ENCODE assay signal across 13 cellular contexts in genomic region chr16:75248536-75249380, GRCh38. TPM values are rescaled to one million over a fixed set of nuclear protein-coding genes. Genes with fewer than 3 reads are reported as not detected.
DNase-seq lines count a peak whose midpoint lies in the region; ATAC-seq, FAIRE-seq and TF ChIP-seq lines count a peak whose summit lies in the region.
"Had no signal": no experiment of that assay in that cellular context is flagged by ENCODE, and none has a peak within 500 bp of the region (broad histone marks: within the 10 kb centered on the region; RNA-seq: fewer than 3 reads in every experiment).

No MANE protein-coding gene starts in this region.

- H3K4me1 ChIP-seq in ES-I3 (ENCODE audit: insufficient read depth, low read length) (peaks cover 72% of the 10 kb centered on the region), mammary epithelial cell (ENCODE audit: insufficient read depth, low read length) (peaks cover 85% of the 10 kb centered on the region), HepG2 (ENCODE audit: insufficient read depth, low read length) (peaks cover 83% of the 10 kb centered on the region), small intestine (ENCODE audit: control insufficient read depth in 2 of 2, insufficient read depth in 1 of 2, low read depth in 1 of 2, low read length in 1 of 2) (peaks cover 0 to 15% of the 10 kb centered on the region in 2 donors)

- BruUV-seq in mammary epithelial cell (replicated peaks; lab: Mats Ljungman, UMichigan) = no TSS peak
- no TSS peak for BruUV-seq in HepG2 (replicated peaks; lab: Mats Ljungman, UMichigan)

- TF ChIP-seq CTCF in mammary epithelial cell (conservative IDR thresholded peaks at IDR 0.05 in 1 of 2, IDR thresholded peaks at IDR 0.05 in 1 of 2; ENCODE audit: extremely low read depth in 1 of 2, insufficient read depth in 1 of 2, low read depth in 1 of 2, low read length in 2 of 2) (no peak), HepG2 (CRISPR knock-in tag; IDR thresholded peaks at IDR 0.05) (no peak)

- H3K27me3 ChIP-seq in mammary epithelial cell (ENCODE audit: insufficient read depth, low read length) (no peaks in the 10 kb centered on the region), HepG2 (ENCODE audit: control insufficient read depth in 1 of 2, insufficient read depth in 2 of 2, low read length in 2 of 2) (no peaks in the 10 kb centered on the region; a peak in 1 of 5 replicates), small intestine (ENCODE audit: control insufficient read depth in 2 of 2, insufficient read depth in 2 of 2, low read length in 2 of 2) (no peaks in the 10 kb centered on the region)

- ATAC-seq in HepG2 (no peak), GM21390 (IDR thresholded peaks at IDR 0.05; ENCODE audit: unreplicated experiment) (no peak), GM21825 (IDR thresholded peaks at IDR 0.05; ENCODE audit: unreplicated experiment) (no peak), HG03039 (IDR thresholded peaks at IDR 0.05; ENCODE audit: unreplicated experiment) (no peak)

- CTCF ChIA-PET in mammary epithelial cell (lab: Charles Lee; ENCODE audit: low non-redundant PET) (no interaction called here), HepG2 (lab: Yijun Ruan, JAX; ENCODE audit: low intra/inter-chr PET ratio, low total read pairs) (no interaction called here)

- FAIRE-seq in HepG2 (lab: Jason Lieb, UNC) = no peak
- FAIRE-seq in small intestine (lab: Jason Lieb, UNC) = no peak

- no peaks in the 10 kb centered on the region for H4K20me1 ChIP-seq in mammary epithelial cell (ENCODE audit: insufficient read depth, low read length)
- H4K20me1 ChIP-seq in HepG2 (ENCODE audit: insufficient read depth, low read length) = peaks cover 34% of the 10 kb centered on the region

- in situ Hi-C loops in mammary epithelial cell (cut with MboI; ENCODE audit: low sequenced_read_pairs in 2 of 2) (loop anchor here in 1 of 2 donors (5.0 kb wide), 1 partner anchor 139 kb away; no protein-coding TSS in a partner anchor), HepG2 (cut with HindIII; ENCODE audit: extremely low pct_ligation_motif_present, low pct_unique_long_range_greater_than_20kb) (no loop called here)

- TF ChIP-seq EP300 in HepG2 (IDR thresholded peaks at IDR 0.05; ENCODE audit: low read depth in 2 of 2, low read length in 2 of 2) (no peak), HepG2 (CRISPR knock-in tag; IDR thresholded peaks at IDR 0.05; ENCODE audit: borderline replicate concordance) (no peak)

- peaks cover 96% of the 10 kb centered on the region for H3K79me2 ChIP-seq in mammary epithelial cell (ENCODE audit: insufficient read depth, low read length)
- peaks cover 88% of the 10 kb centered on the region for H3K79me2 ChIP-seq in HepG2 (ENCODE audit: insufficient read depth, low read length)

- peak overlapping the region; percentile 93 for H3K4me2 ChIP-seq in mammary epithelial cell (ENCODE audit: insufficient read depth, low read depth, low read length)
- peak overlapping the region; percentile 84 for H3K4me2 ChIP-seq in HepG2 (ENCODE audit: low read depth, low read length)

- H3K9ac ChIP-seq in ES-I3 (ENCODE audit: low read depth, low read length) (peak overlapping the region; percentile 77; the same call in 1 of the 2 replicates), mammary epithelial cell (ENCODE audit: insufficient read depth, low read length) (no peak overlapping the region), HepG2 (ENCODE audit: insufficient read depth, low read depth, low read length) (peak overlapping the region; percentile 99)

- no peak for DNase-seq in mammary epithelial cell
- DNase-seq in HepG2 (ENCODE audit: low spot score) = no peak
- no peak for DNase-seq in small intestine
- no peak for DNase-seq in activated naive CD4-positive, alpha-beta T cell treated with Interleukin-2 at 50 U/mL for 16 hours
- DNase-seq: activated CD4-positive, alpha-beta memory T cell treated with anti-CD3 and anti-CD28 coated beads, Interleukin-2, amount 10 ng/mL, durations not matched to agents 7 days and 5 days; NCI-H1694 had no signal

- H3K4me3 ChIP-seq in mammary epithelial cell (replicated peaks in 1 of 3; ENCODE audit: insufficient read depth in 1 of 3, low read depth in 2 of 3, low read length in 3 of 3) = peak overlapping the region in 1 of 3 experiments; percentile 11
- peak overlapping the region; percentile 76 to 87 (median 86); a peak in 4 of 6 replicates for H3K4me3 ChIP-seq in HepG2 (replicated peaks in 1 of 3; ENCODE audit: insufficient read depth in 1 of 3, low read depth in 2 of 3, low read length in 3 of 3)
- peak overlapping the region in 1 of 2 donors; percentile 86 for H3K4me3 ChIP-seq in small intestine (ENCODE audit: low read depth in 1 of 2, low read length in 2 of 2)

- no peak for TF ChIP-seq RAD21 in HepG2 (CRISPR knock-in tag; IDR thresholded peaks at IDR 0.05)

- H3K9me3 ChIP-seq in ES-I3 (ENCODE audit: control insufficient read depth, insufficient read depth, low read length) (no peaks in the 10 kb centered on the region), mammary epithelial cell (replicated peaks; ENCODE audit: insufficient read depth, low read length) (no peaks in the 10 kb centered on the region), HepG2 (ENCODE audit: low read length) (no peaks in the 10 kb centered on the region), small intestine (ENCODE audit: control insufficient read depth, low read depth) (no peaks in the 10 kb centered on the region)

- intact Hi-C loops in mammary epithelial cell (cut with micrococcal nuclease) = no loop called here
- intact Hi-C loops in HepG2 (cut with micrococcal nuclease; ENCODE audit: unreplicated experiment) = loop anchor here (5.0 kb wide), 1 partner anchor 251 kb away; the partner anchor contains the start of gene ZNRF1

- H3K36me3 ChIP-seq in ES-I3 (ENCODE audit: insufficient read depth, low read length) (no peaks in the 10 kb centered on the region; the same call in 1 of the 2 replicates), mammary epithelial cell (ENCODE audit: insufficient read depth, low read length) (peaks cover 4% of the 10 kb centered on the region), HepG2 (replicated peaks in 1 of 2; ENCODE audit: control insufficient read depth in 1 of 2, insufficient read depth in 2 of 2, low read length in 2 of 2) (peaks cover 2 to 3% of the 10 kb centered on the region in 2 experiments; a peak in 1 of 5 replicates), small intestine (ENCODE audit: control insufficient read depth in 2 of 2, insufficient read depth in 2 of 2, low read length in 2 of 2) (no peaks in the 10 kb centered on the region)

- POLR2A ChIA-PET in HepG2 (lab: Yijun Ruan, JAX) = interaction anchor here (1.0 to 14.7 kb wide), 5 partner anchors 10 to 60 kb away, joined by 3 to 312 read pairs (median 82); no protein-coding TSS in a partner anchor

- dilution Hi-C loops in mammary epithelial cell (cut with HindIII; ENCODE audit: low sequenced_read_pairs) = no loop called here

- no peak for TF ChIP-seq POLR2A in HepG2 (IDR thresholded peaks at IDR 0.05; ENCODE audit: insufficient read depth in 1 of 2, low read depth in 2 of 2, low read length in 2 of 2)

- H2AFZ ChIP-seq in mammary epithelial cell (ENCODE audit: low read depth, low read length) (no peak overlapping the region), HepG2 (ENCODE audit: low read length) (no peak overlapping the region)

- 41% methylated on average over 15 of the region's 17 CpGs for WGBS in mammary epithelial cell (ENCODE audit: low coverage, missing lambda C conversion rate)
- 83% methylated on average over 13 of the region's 17 CpGs for WGBS in HepG2 (ENCODE audit: low lambda C conversion rate)
- WGBS in small intestine, 3 donors = 63 to 72% (median 63%) methylated on average over 17 of the region's 17 CpGs

- peak overlapping the region; percentile 4 for H3K27ac ChIP-seq in mammary epithelial cell (ENCODE audit: insufficient read depth, low read depth, low read length)
- peak overlapping the region; percentile 97 for H3K27ac ChIP-seq in HepG2 (ENCODE audit: extremely low read length, insufficient read depth, low read length)
- H3K27ac ChIP-seq in small intestine (ENCODE audit: low read depth in 1 of 2, low read length in 1 of 2) = peak overlapping the region; percentile 94 to 97
- H3K27ac ChIP-seq: HL-60 had no signal

RNA-seq across cellular contexts. Expression of gene BCAR1, which starts 2.7 kb away (rescaled TPM):
- total RNA-seq in mammary epithelial cell (100 to 1,000 TPM in 1 of 2 donors, 10 to 100 TPM in 1; 58.0 to 103 TPM), HepG2 (2016; rRNA removed; fragmentation: Illumina TruSeq; extraction: Trizol) (35.9 and 48.1 TPM in 2 replicates)
- polyA plus RNA-seq in mammary epithelial cell (46.8 TPM), HepG2 (2011; rRNA removed) (51.7 and 57.8 TPM in 2 replicates), small intestine (100 to 1,000 TPM in 1 of 3 donors, 10 to 100 TPM in 2; 61.1 to 105 (median 94.2) TPM)
- polyA minus RNA-seq in mammary epithelial cell = 19.5 TPM
- 13.1 and 14.5 TPM in 2 replicates for total RNA-seq in HepG2 (2016; cell fraction: cytosol; rRNA removed; fragmentation: Illumina TruSeq; extraction: Trizol; ENCODE audit: low read depth)
- 33.1 and 51.1 TPM in 2 replicates for total RNA-seq in HepG2 (2016; cell fraction: insoluble cytoplasmic fraction; rRNA removed; fragmentation: Illumina TruSeq; extraction: Trizol)
- 38.7 and 43.1 TPM in 2 replicates for total RNA-seq in HepG2 (2016; cell fraction: membrane; rRNA removed; fragmentation: Illumina TruSeq; extraction: Trizol)
- total RNA-seq in HepG2 (2016; cell fraction: nucleus; rRNA removed; fragmentation: Illumina TruSeq; extraction: Trizol) = 38.1 and 45.0 TPM in 2 replicates
- 31.6 and 53.3 TPM in 2 replicates for polyA plus RNA-seq in HepG2 (2011; cell fraction: cytosol; rRNA removed)
- polyA plus RNA-seq in HepG2 (2011; cell fraction: nucleus; rRNA removed) = 202 and 242 TPM in 2 replicates
- 39.6 and 65.3 TPM in 2 replicates for polyA plus RNA-seq in HepG2 (2012)
- polyA plus RNA-seq in HepG2 (2016; cell fraction: cytosol; fragmentation: Illumina TruSeq; extraction: Trizol; ENCODE audit: low read depth) = 13.2 and 13.9 TPM in 2 replicates
- polyA plus RNA-seq in HepG2 (2016; cell fraction: insoluble cytoplasmic fraction; fragmentation: Illumina TruSeq; extraction: Trizol; ENCODE audit: low read depth) = 47.9 and 56.1 TPM in 2 replicates
- 24.5 and 27.8 TPM in 2 replicates for polyA plus RNA-seq in HepG2 (2016; cell fraction: membrane; fragmentation: Illumina TruSeq; extraction: Trizol; ENCODE audit: low read depth)
- polyA plus RNA-seq in HepG2 (2016; cell fraction: nucleus; fragmentation: Illumina TruSeq; extraction: Trizol; ENCODE audit: insufficient read depth, low read depth) = 68.9 and 74.0 TPM in 2 replicates
- polyA minus RNA-seq in HepG2 (2011; rRNA and poly(A)+ RNA removed; ENCODE audit: low replicate concordance) = 35.0 and 120 TPM in 2 replicates
- polyA minus RNA-seq in HepG2 (2011; cell fraction: cytosol; rRNA and poly(A)+ RNA removed) = 32.5 and 33.4 TPM in 2 replicates
- 77.6 and 107 TPM in 2 replicates for polyA minus RNA-seq in HepG2 (2011; cell fraction: nucleus; rRNA and poly(A)+ RNA removed)
- total RNA-seq: activated CD4-positive, alpha-beta memory T cell treated with anti-CD3 and anti-CD28 coated beads, Interleukin-2, amount 10 ng/mL, durations not matched to agents 7 days and 5 days had no signal

RNA-seq across cellular contexts. Expression of gene CTRB1, which starts 30.0 kb away (rescaled TPM):
- total RNA-seq in mammary epithelial cell = not detected
- polyA plus RNA-seq in mammary epithelial cell = not detected
- not detected for polyA minus RNA-seq in mammary epithelial cell
- not detected in 2 replicates for total RNA-seq in HepG2 (2016; rRNA removed; fragmentation: Illumina TruSeq; extraction: Trizol)
- not detected in 2 replicates for total RNA-seq in HepG2 (2016; cell fraction: cytosol; rRNA removed; fragmentation: Illumina TruSeq; extraction: Trizol; ENCODE audit: low read depth)
- total RNA-seq in HepG2 (2016; cell fraction: insoluble cytoplasmic fraction; rRNA removed; fragmentation: Illumina TruSeq; extraction: Trizol) = not detected in 2 replicates
- total RNA-seq in HepG2 (2016; cell fraction: membrane; rRNA removed; fragmentation: Illumina TruSeq; extraction: Trizol) = not detected in 2 replicates
- total RNA-seq in HepG2 (2016; cell fraction: nucleus; rRNA removed; fragmentation: Illumina TruSeq; extraction: Trizol) = not detected in 2 replicates
- polyA plus RNA-seq in HepG2 (2011; rRNA removed) = 0.55 TPM in 1 of 2 replicates, not detected in the other
- 0.13 and 0.14 TPM in 2 replicates for polyA plus RNA-seq in HepG2 (2011; cell fraction: cytosol; rRNA removed)
- polyA plus RNA-seq in HepG2 (2011; cell fraction: nucleus; rRNA removed) = 0.47 TPM in 1 of 2 replicates, not detected in the other
- not detected in 2 replicates for polyA plus RNA-seq in HepG2 (2012)
- not detected in 2 replicates for polyA plus RNA-seq in HepG2 (2016; cell fraction: cytosol; fragmentation: Illumina TruSeq; extraction: Trizol; ENCODE audit: low read depth)
- not detected in 2 replicates for polyA plus RNA-seq in HepG2 (2016; cell fraction: insoluble cytoplasmic fraction; fragmentation: Illumina TruSeq; extraction: Trizol; ENCODE audit: low read depth)
- not detected in 2 replicates for polyA plus RNA-seq in HepG2 (2016; cell fraction: membrane; fragmentation: Illumina TruSeq; extraction: Trizol; ENCODE audit: low read depth)
- polyA plus RNA-seq in HepG2 (2016; cell fraction: nucleus; fragmentation: Illumina TruSeq; extraction: Trizol; ENCODE audit: insufficient read depth, low read depth) = not detected in 2 replicates
- not detected in 2 replicates for polyA minus RNA-seq in HepG2 (2011; rRNA and poly(A)+ RNA removed; ENCODE audit: low replicate concordance)
- not detected in 2 replicates for polyA minus RNA-seq in HepG2 (2011; cell fraction: cytosol; rRNA and poly(A)+ RNA removed)
- polyA minus RNA-seq in HepG2 (2011; cell fraction: nucleus; rRNA and poly(A)+ RNA removed) = not detected in 2 replicates
- polyA plus RNA-seq in small intestine = 10 to 100 TPM in 1 of 3 donors, 1 to 10 TPM in 1, under 1 TPM in 1; 0.27 to 23.7 (median 7.0) TPM
- total RNA-seq: activated CD4-positive, alpha-beta memory T cell treated with anti-CD3 and anti-CD28 coated beads, Interleukin-2, amount 10 ng/mL, durations not matched to agents 7 days and 5 days; glomerular endothelial cell; H4 had no signal

RNA-seq across cellular contexts. Expression of gene CTRB2, which starts 41.8 kb away (rescaled TPM):
- total RNA-seq in mammary epithelial cell = not detected
- polyA plus RNA-seq in mammary epithelial cell = not detected
- polyA minus RNA-seq in mammary epithelial cell = not detected
- total RNA-seq in HepG2 (2016; rRNA removed; fragmentation: Illumina TruSeq; extraction: Trizol) = not detected in 2 replicates
- not detected in 2 replicates for total RNA-seq in HepG2 (2016; cell fraction: cytosol; rRNA removed; fragmentation: Illumina TruSeq; extraction: Trizol; ENCODE audit: low read depth)
- total RNA-seq in HepG2 (2016; cell fraction: insoluble cytoplasmic fraction; rRNA removed; fragmentation: Illumina TruSeq; extraction: Trizol) = not detected in 2 replicates
- not detected in 2 replicates for total RNA-seq in HepG2 (2016; cell fraction: membrane; rRNA removed; fragmentation: Illumina TruSeq; extraction: Trizol)
- not detected in 2 replicates for total RNA-seq in HepG2 (2016; cell fraction: nucleus; rRNA removed; fragmentation: Illumina TruSeq; extraction: Trizol)
- polyA plus RNA-seq in HepG2 (2011; rRNA removed) = 0.13 and 0.39 TPM in 2 replicates
- polyA plus RNA-seq in HepG2 (2011; cell fraction: cytosol; rRNA removed) = 0.13 TPM in 1 of 2 replicates, not detected in the other
- polyA plus RNA-seq in HepG2 (2011; cell fraction: nucleus; rRNA removed) = 0.53 TPM in 1 of 2 replicates, not detected in the other
- polyA plus RNA-seq in HepG2 (2012) = 0.78 and 0.89 TPM in 2 replicates
- 0.40 TPM in 1 of 2 replicates, not detected in the other for polyA plus RNA-seq in HepG2 (2016; cell fraction: cytosol; fragmentation: Illumina TruSeq; extraction: Trizol; ENCODE audit: low read depth)
- not detected in 2 replicates for polyA plus RNA-seq in HepG2 (2016; cell fraction: insoluble cytoplasmic fraction; fragmentation: Illumina TruSeq; extraction: Trizol; ENCODE audit: low read depth)
- polyA plus RNA-seq in HepG2 (2016; cell fraction: membrane; fragmentation: Illumina TruSeq; extraction: Trizol; ENCODE audit: low read depth) = 0.37 TPM in 1 of 2 replicates, not detected in the other
- polyA plus RNA-seq in HepG2 (2016; cell fraction: nucleus; fragmentation: Illumina TruSeq; extraction: Trizol; ENCODE audit: insufficient read depth, low read depth) = not detected in 2 replicates
- not detected in 2 replicates for polyA minus RNA-seq in HepG2 (2011; rRNA and poly(A)+ RNA removed; ENCODE audit: low replicate concordance)
- not detected in 2 replicates for polyA minus RNA-seq in HepG2 (2011; cell fraction: cytosol; rRNA and poly(A)+ RNA removed)
- polyA minus RNA-seq in HepG2 (2011; cell fraction: nucleus; rRNA and poly(A)+ RNA removed) = not detected in 2 replicates
- 10 to 100 TPM in 2 of 3 donors, under 1 TPM in 1; 0.34 to 19.2 (median 13.0) TPM for polyA plus RNA-seq in small intestine
- total RNA-seq: activated CD4-positive, alpha-beta memory T cell treated with anti-CD3 and anti-CD28 coated beads, Interleukin-2, amount 10 ng/mL, durations not matched to agents 7 days and 5 days; glomerular endothelial cell; H4 had no signal

Comparison
In these comparisons a context has a peak if more than half of its experiments do, and no peak if none do; other contexts are left out.
1. H3K27ac ChIP-seq: peak in every context shown above with its lines; median percentile 97 in HepG2; 96 in small intestine; 4 in mammary epithelial cell.